In the genomic region with DNA sequence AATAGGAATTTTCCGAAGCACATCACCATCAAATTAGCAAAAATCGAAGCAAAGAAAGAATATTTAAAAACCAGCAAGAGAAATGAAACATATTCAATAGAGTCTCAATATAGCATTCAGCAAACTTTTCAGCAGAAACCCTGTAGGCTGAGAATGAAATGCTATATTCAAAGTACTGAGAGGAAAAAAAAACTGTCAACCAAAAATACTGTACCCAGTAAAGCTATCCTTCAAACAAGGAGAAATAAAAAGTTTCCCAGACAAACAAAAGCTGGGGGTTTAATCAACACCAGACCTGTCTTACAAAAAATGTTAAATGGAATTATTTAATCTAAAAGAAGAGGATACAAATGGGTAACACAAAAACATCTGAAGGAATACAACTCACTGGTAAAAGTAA, we compare ENCODE assay signal across 26 cellular contexts.
"Had no signal": no experiment of that assay in that cellular context is flagged by ENCODE, and none has a peak within 500 bp of the region (broad histone marks: within the 10 kb centered on the region; RNA-seq: fewer than 3 reads in every experiment).

No MANE protein-coding gene starts in this region.

- H3K4me3 Mint-ChIP-seq: dendritic cell treated with granulocyte-macrophage colony-stimulating factor and Interleukin-4, amounts not matched to agents 40 ng/mL and 50 ng/mL, for 4 days; effector memory CD8-positive, alpha-beta T cell had no signal

- H3K4me1 ChIP-seq: colonic mucosa, esophagus muscularis mucosa, esophagus squamous epithelium, foreskin keratinocyte, gastrocnemius medialis, gastroesophageal sphincter, heart left ventricle, heart right ventricle had no signal

- H3K27me3 Mint-ChIP-seq: dendritic cell treated with granulocyte-macrophage colony-stimulating factor and Interleukin-4, amounts not matched to agents 40 ng/mL and 50 ng/mL, for 4 days had no signal

- H3K4me3 ChIP-seq: colonic mucosa, coronary artery, dorsolateral prefrontal cortex, esophagus muscularis mucosa, esophagus squamous epithelium, gastrocnemius medialis, gastroesophageal sphincter, heart left ventricle, heart right ventricle, hepatocyte had no signal

- DNase-seq: colonic mucosa; cortex of kidney; dermis blood vessel endothelial cell; dorsolateral prefrontal cortex; effector CD4-positive, alpha-beta T cell; effector CD8-positive, alpha-beta T cell; effector memory CD4-positive, alpha-beta T cell; effector memory CD8-positive, alpha-beta T cell; erythroblast; esophagus squamous epithelium; foreskin fibroblast; foreskin keratinocyte; foreskin melanocyte; gastrocnemius medialis; glutamatergic neuron; head of caudate nucleus; heart left ventricle; heart right ventricle; hippocampal formation had no signal

- ATAC-seq: effector memory CD8-positive, alpha-beta T cell; esophagus mucosa; foreskin keratinocyte; gastrocnemius medialis; gastroesophageal sphincter; heart left ventricle; heart right ventricle had no signal

- H3K9me3 ChIP-seq: colonic mucosa had no signal

- H3K36me3 ChIP-seq: colonic mucosa, esophagus muscularis mucosa, esophagus squamous epithelium, gastrocnemius medialis, gastroesophageal sphincter, heart left ventricle, heart right ventricle had no signal

- H3K27me3 ChIP-seq: colonic mucosa, dorsolateral prefrontal cortex, esophagus muscularis mucosa, esophagus squamous epithelium, foreskin keratinocyte, gastrocnemius medialis, gastroesophageal sphincter, heart left ventricle, heart right ventricle, hepatocyte had no signal

- H3K27ac ChIP-seq: colonic mucosa, coronary artery, dorsolateral prefrontal cortex, epithelial cell of prostate, esophagus muscularis mucosa, esophagus squamous epithelium, foreskin keratinocyte, gastrocnemius medialis, gastroesophageal sphincter, heart left ventricle, heart right ventricle, hepatocyte had no signal

- H3K27ac Mint-ChIP-seq: dendritic cell treated with granulocyte-macrophage colony-stimulating factor and Interleukin-4, amounts not matched to agents 40 ng/mL and 50 ng/mL, for 4 days; effector memory CD8-positive, alpha-beta T cell had no signal
